10 cellular contexts compared by ENCODE assay signal in genomic region chr9:76912631-76913275, GRCh38. TPM values are rescaled to one million over a fixed set of nuclear protein-coding genes. Genes with fewer than 3 reads are reported as not detected.
DNase-seq lines count a peak whose midpoint lies in the region; ATAC-seq and TF ChIP-seq lines count a peak whose summit lies in the region.
"Had no signal": no experiment of that assay in that cellular context is flagged by ENCODE, and none has a peak within 500 bp of the region (broad histone marks: within the 10 kb centered on the region; RNA-seq: fewer than 3 reads in every experiment).

No MANE protein-coding gene starts in this region.

- H3K36me3 ChIP-seq in neuronal stem cell (replicated peaks in 1 of 2; ENCODE audit: control insufficient read depth in 2 of 2, insufficient read depth in 2 of 2, low read length in 2 of 2) = no peaks in the 10 kb centered on the region
- H3K36me3 ChIP-seq: vagina had no signal

- no peak overlapping the region for H3K4ac ChIP-seq in neuronal stem cell (ENCODE audit: low read length)

- no peak overlapping the region for H3K23ac ChIP-seq in neuronal stem cell (ENCODE audit: low read depth, low read length, poor library complexity)

- H4K91ac ChIP-seq in neuronal stem cell (ENCODE audit: low read depth, low read length, poor library complexity) = no peak overlapping the region

- H3K27ac ChIP-seq in VCaP = peak overlapping the region; percentile 93
- H3K27ac ChIP-seq in neuronal stem cell (replicated peaks; ENCODE audit: low read length) = no peak overlapping the region
- H3K27ac ChIP-seq: vagina had no signal

- no peak overlapping the region for H3K18ac ChIP-seq in neuronal stem cell (ENCODE audit: low read length)

- no peak for TF ChIP-seq CTCF in VCaP (conservative IDR thresholded peaks at IDR 0.05)

- no peak overlapping the region for H3K4me3 ChIP-seq in neuronal stem cell (ENCODE audit: low read length in 2 of 2)
- H3K4me3 ChIP-seq: vagina had no signal

- H3K14ac ChIP-seq in neuronal stem cell (ENCODE audit: low read length) = no peak overlapping the region

- H3K9ac ChIP-seq in neuronal stem cell (ENCODE audit: low read depth, low read length, poor library complexity) = no peak overlapping the region

- no peak overlapping the region for H2BK5ac ChIP-seq in neuronal stem cell (ENCODE audit: low read length)

- in situ Hi-C loops in KBM-7 (cut with MboI; ENCODE audit: low pct_unique_long_range_greater_than_20kb, low sequenced_read_pairs) = no loop called here

- no peak overlapping the region for H2AK5ac ChIP-seq in neuronal stem cell (ENCODE audit: low read depth, low read length)

- H2AFZ ChIP-seq in neuronal stem cell (ENCODE audit: low read length) = peak overlapping the region; percentile 81

- H4K8ac ChIP-seq in neuronal stem cell (ENCODE audit: low read depth, low read length) = no peak overlapping the region

- no peak overlapping the region for H3K4me2 ChIP-seq in neuronal stem cell (ENCODE audit: insufficient read depth, low read length, poor library complexity, severe bottlenecking)

- peaks cover 0 to 5% (median 0%) of the 10 kb centered on the region in 3 experiments for H3K27me3 ChIP-seq in neuronal stem cell (ENCODE audit: control insufficient read depth in 3 of 3, insufficient read depth in 3 of 3, low read depth in 1 of 3, low read length in 3 of 3)
- H3K27me3 ChIP-seq: vagina had no signal

- H2BK120ac ChIP-seq in neuronal stem cell (ENCODE audit: low read depth, low read length) = no peak overlapping the region

- H2BK15ac ChIP-seq in neuronal stem cell (ENCODE audit: low read length) = no peak overlapping the region

- ATAC-seq in GM18520 (IDR thresholded peaks at IDR 0.05; ENCODE audit: unreplicated experiment) (peak; percentile 46), left lobe of liver (no peak)
- ATAC-seq: T-cell had no signal

- H3K4me1 ChIP-seq in neuronal stem cell (ENCODE audit: control insufficient read depth in 2 of 2, insufficient read depth in 1 of 2, low read depth in 1 of 2, low read length in 2 of 2) = peaks cover 0 to 14% of the 10 kb centered on the region in 2 donors
- H3K4me1 ChIP-seq: vagina had no signal

- H3K9me3 ChIP-seq in neuronal stem cell (replicated peaks in 1 of 2; ENCODE audit: control insufficient read depth in 2 of 2, insufficient read depth in 1 of 2, low read depth in 1 of 2, low read length in 2 of 2) = no peaks in the 10 kb centered on the region
- H3K9me3 ChIP-seq: vagina had no signal

- no CpG with 5 or more reads among the region's 6 CpGs for WGBS in neuronal stem cell (ENCODE audit: extremely low coverage in 2 of 2, insufficient read length in 2 of 2, insufficient replicate concordance in 1 of 2), 2 donors

- no peaks in the 10 kb centered on the region for H3K79me1 ChIP-seq in neuronal stem cell (ENCODE audit: low read depth, low read length)

- DNase-seq in KBM-7 (peak; percentile 61), neuronal stem cell (ENCODE audit: low spot score) (no peak), NCI-H2196 treated with DMSO at 0.1 percent for 48 hours (lab: John Stamatoyannopoulos, UW; ENCODE audit: unreplicated experiment) (no peak), 8988T (no peak), left lobe of liver (ENCODE audit: low spot score) (no peak)
- DNase-seq in activated T-cell treated with anti-CD3 and anti-CD28 coated beads, Interleukin-2, amount 50 U/mL, for 1 hour = no peak
- DNase-seq: T-cell had no signal

- no peak overlapping the region for H2BK12ac ChIP-seq in neuronal stem cell (ENCODE audit: low read length)

RNA-seq across cellular contexts. Expression of gene PRUNE2, which starts 6.8 kb away (rescaled TPM):
- 7.1 TPM for polyA plus RNA-seq in neuronal stem cell (2013, experiment 1 of 2)
- polyA plus RNA-seq in neuronal stem cell (2013, experiment 2 of 2) = 7.5 TPM
- total RNA-seq in left lobe of liver = 0.78 TPM
